ENCODE assay signal across 11 cellular contexts in genomic region chr10:81866753-81867152, GRCh38. TPM values are rescaled to one million over a fixed set of nuclear protein-coding genes. Genes with fewer than 3 reads are reported as not detected.
DNase-seq lines count a peak whose midpoint lies in the region; ATAC-seq lines count a peak whose summit lies in the region.
"Had no signal": no experiment of that assay in that cellular context is flagged by ENCODE, and none has a peak within 500 bp of the region (broad histone marks: within the 10 kb centered on the region; RNA-seq: fewer than 3 reads in every experiment).

No MANE protein-coding gene starts in this region.

- ATAC-seq in GM18498 (IDR thresholded peaks at IDR 0.05; ENCODE audit: unreplicated experiment) (peak; percentile 95), GM21381 (IDR thresholded peaks at IDR 0.05; ENCODE audit: unreplicated experiment) (peak; percentile 99), HG03139 (IDR thresholded peaks at IDR 0.05; ENCODE audit: unreplicated experiment) (peak; percentile 96)

- DNase-seq in glomerular endothelial cell (ENCODE audit: extremely low read depth, low read depth, low spot score) (peak; percentile 68), LoVo (ENCODE audit: low spot score) (no peak), hippocampal formation (lab: John Stamatoyannopoulos, UW) (no peak), mesenteric fat pad (ENCODE audit: low spot score) (no peak)
- DNase-seq in stimulated activated CD4-positive, alpha-beta T cell treated with anti-CD3 and anti-CD28 coated beads, Interleukin-1b, Interleukin-23, amount 100 ng/mL, for 48 hours = no peak
- DNase-seq: activated T-cell treated with anti-CD3 and anti-CD28 coated beads for 4 hours; CD4-positive, CD25-positive, alpha-beta regulatory T cell; immature natural killer cell had no signal

RNA-seq across cellular contexts. Expression of gene NRG3, which starts 8.2 kb away (rescaled TPM):
- total RNA-seq in glomerular endothelial cell = 6.6 and 8.9 TPM in 2 replicates
- 0.19 TPM for total RNA-seq in mesenteric fat pad
- total RNA-seq: CD4-positive, CD25-positive, alpha-beta regulatory T cell had no signal
